ENCODE assay signal across 8 cellular contexts in genomic region chr13:99436686-99437416, GRCh38.
DNase-seq lines count a peak whose midpoint lies in the region; ATAC-seq and TF ChIP-seq lines count a peak whose summit lies in the region.

No MANE protein-coding gene starts in this region.

- ATAC-seq in GM18861 (IDR thresholded peaks at IDR 0.05; ENCODE audit: unreplicated experiment) = peak; percentile 24
- peak; percentile 37 for ATAC-seq in HG03342 (IDR thresholded peaks at IDR 0.05; ENCODE audit: unreplicated experiment)
- ATAC-seq in activated CD4-positive, CD25-positive, alpha-beta regulatory T cell treated with anti-CD3 and anti-CD28 coated beads, Interleukin-2, amount 50 U/mL, for 24 hours = peak; percentile 57 to 62
- peak; percentile 81 for ATAC-seq in left colon

- intact Hi-C loops in left colon (cut with DNase I, micrococcal nuclease) = loop anchor here (5.0 to 10.0 kb wide), 3 partner anchors 170 to 262 kb away; no protein-coding TSS in a partner anchor

- peak overlapping the region; percentile 36 for H3K4me3 ChIP-seq in AG04449 (ENCODE audit: low read depth, low read length)

- CTCF ChIA-PET in AG04449 (lab: Yijun Ruan, JAX) = interaction anchor here (0.6 to 9.3 kb wide), 94 partner anchors 8 to 402 kb away, joined by 3 to 1002 read pairs (median 5); partner anchors contain the start of genes CLYBL, GPR18, GPR183 and TM9SF2

- H3K27ac ChIP-seq in caudate nucleus (ENCODE audit: low read depth, low read length) = no peak overlapping the region

- POLR2A ChIA-PET in AG04449 (lab: Yijun Ruan, JAX) = interaction anchor here (1.1 kb wide), 1 partner anchor 157 kb away, joined by 3 read pairs; no protein-coding TSS in a partner anchor

- peak; percentile 99 for TF ChIP-seq CTCF in AG04449 (IDR thresholded peaks at IDR 0.05; ENCODE audit: insufficient read depth, low read length, missing control alignments)

- peak; percentile 26 for DNase-seq in AG04449 (ENCODE audit: low read depth, low spot score)
- DNase-seq in NCI-H345 treated with DMSO at 0.1 percent for 48 hours (lab: John Stamatoyannopoulos, UW; ENCODE audit: unreplicated experiment) = peak; percentile 74
- DNase-seq in caudate nucleus (lab: John Stamatoyannopoulos, UW) = peak in 58 of 61 donors; percentile 8 to 93 (median 74)
- DNase-seq in left colon = peak; percentile 66 to 92
- DNase-seq in stimulated activated CD4-positive, alpha-beta T cell treated with anti-CD3 and anti-CD28 coated beads, Interleukin-2, amount 100 ng/mL, for 48 hours = peak; percentile 96 to 97

Comparison
In these comparisons a context has a peak if more than half of its experiments do, and no peak if none do; other contexts are left out.
1. DNase-seq: peak in every context shown above with its lines; median percentile 96 in stimulated activated CD4-positive, alpha-beta T cell treated with anti-CD3 and anti-CD28 coated beads, Interleukin-2, amount 100 ng/mL, for 48 hours; 79 in left colon; 74 in NCI-H345 treated with DMSO at 0.1 percent for 48 hours; 74 in caudate nucleus; 26 in AG04449.
2. ATAC-seq: peak in every context shown above with its lines; median percentile 81 in left colon; 60 in activated CD4-positive, CD25-positive, alpha-beta regulatory T cell treated with anti-CD3 and anti-CD28 coated beads, Interleukin-2, amount 50 U/mL, for 24 hours; 37 in HG03342; 24 in GM18861.